In genomic region chr9:99573052-99573451, GRCh38 we compare ENCODE assay signal across 24 cellular contexts.
"Had no signal": no experiment of that assay in that cellular context is flagged by ENCODE, and none has a peak within 500 bp of the region (broad histone marks: within the 10 kb centered on the region; RNA-seq: fewer than 3 reads in every experiment).

No MANE protein-coding gene starts in this region.

- H3K36me3 ChIP-seq: gastroesophageal sphincter, neural progenitor cell, right lobe of liver, stomach, suprapubic skin, tibial artery had no signal

- H3K4me1 ChIP-seq: neural progenitor cell, parathyroid adenoma, right lobe of liver, stomach, suprapubic skin had no signal

- ATAC-seq: activated CD8-positive, alpha-beta T cell treated with anti-CD3 and anti-CD28 coated beads for 36 hours; effector memory CD8-positive, alpha-beta T cell; gastroesophageal sphincter; naive thymus-derived CD4-positive, alpha-beta T cell; right lobe of liver; stimulated activated effector memory CD8-positive, alpha-beta T cell treated with anti-CD3 and anti-CD28 coated beads, Interleukin-12 subunit alpha, Interleukin-12 subunit beta, amount 100 ng/mL, for 72 hours had no signal

- H3K9me3 ChIP-seq: gastroesophageal sphincter, right lobe of liver, stomach, suprapubic skin, tibial artery had no signal

- H3K4me3 ChIP-seq: gastroesophageal sphincter, neural progenitor cell, right lobe of liver, skin epidermis, stomach, suprapubic skin, tibial artery had no signal

- H3K27ac ChIP-seq: gastroesophageal sphincter, neural progenitor cell, parathyroid adenoma, right lobe of liver, skin epidermis, suprapubic skin, tibial artery had no signal

- DNase-seq: activated B cell treated with CpG ODN at 0.5 μM for 24 hours; activated CD4-positive, alpha-beta T cell treated with anti-CD3 and anti-CD28 coated beads, Interleukin-2, amount 50 U/mL, for 1 hour; activated CD8-positive, alpha-beta T cell treated with anti-CD3 and anti-CD28 coated beads for 36 hours; activated T-cell treated with anti-CD3 and anti-CD28 coated beads, Interleukin-2, amount 50 U/mL, for 48 hours; anterior cingulate cortex; cerebellar nuclear complex; cortex of kidney; effector memory CD8-positive, alpha-beta T cell; head of caudate nucleus; mammary epithelial cell; naive thymus-derived CD4-positive, alpha-beta T cell; occipital lobe; right lobe of liver; stimulated activated CD4-positive, alpha-beta T cell treated with anti-CD3 and anti-CD28 coated beads, Interleukin-12 subunit alpha, Interleukin-12 subunit beta, amount 100 ng/mL, for 4 hours; stimulated activated CD4-positive, alpha-beta T cell treated with anti-CD3 and anti-CD28 coated beads, Interleukin-4, amount 100 ng/mL, for 1 hour; stomach; T-helper 1 cell; tibial artery had no signal

- H3K27me3 ChIP-seq: gastroesophageal sphincter, neural progenitor cell, right lobe of liver, stomach, suprapubic skin, tibial artery had no signal
